13 cellular contexts compared by ENCODE assay signal in genomic region chr21:43782741-43783700, GRCh38. TPM values are rescaled to one million over a fixed set of nuclear protein-coding genes. Genes with fewer than 3 reads are reported as not detected.
DNase-seq lines count a peak whose midpoint lies in the region; TF ChIP-seq lines count a peak whose summit lies in the region.
"Had no signal": no experiment of that assay in that cellular context is flagged by ENCODE, and none has a peak within 500 bp of the region (broad histone marks: within the 10 kb centered on the region; RNA-seq: fewer than 3 reads in every experiment).

No MANE protein-coding gene starts in this region.

- DNase-seq in DMS53 (lab: John Stamatoyannopoulos, UW) (peak; percentile 45), DMS53 treated with DMSO at 0.1 percent for 48 hours (lab: John Stamatoyannopoulos, UW; ENCODE audit: unreplicated experiment) (no peak), MV-4-11 (lab: John Stamatoyannopoulos, UW) (peak; percentile 61), MCF 10A (ENCODE audit: unreplicated experiment) (peak; percentile 86), renal cortical epithelial cell (ENCODE audit: low read depth) (peak; percentile 84), AG08395 (ENCODE audit: low spot score) (no peak), ecto neural progenitor cell (ENCODE audit: low spot score) (no peak)
- no peak for DNase-seq in stimulated activated naive CD4-positive, alpha-beta T cell treated with Interleukin-2 at 50 U/mL for 16 hours (lab: John Stamatoyannopoulos, UW)
- DNase-seq: activated gamma-delta T cell treated with Interleukin-2 at 50 U/mL for 16 hours, left cardiac atrium, NCI-H2081 treated with DMSO at 0.1 percent for 48 hours, nucleus accumbens, WERI-Rb-1 had no signal

- intact Hi-C loops in MCF 10A (cut with micrococcal nuclease): no loop called here

- no peaks in the 10 kb centered on the region for H3K27me3 Mint-ChIP-seq in MCF 10A (ENCODE audit: insufficient read depth, unreplicated experiment)

- no peaks in the 10 kb centered on the region for H3K9me3 Mint-ChIP-seq in MCF 10A (ENCODE audit: unreplicated experiment)

- H3K27ac Mint-ChIP-seq in MCF 10A (ENCODE audit: low read depth, unreplicated experiment): no peak overlapping the region

- POLR2A ChIA-PET in MCF 10A (lab: Yijun Ruan, JAX): interaction anchor here (0.6 to 1.9 kb wide), 11 partner anchors 8 to 241 kb away, joined by 3 to 6 read pairs (median 4); partner anchors contain the start of gene PDXK

- CTCF ChIA-PET in MCF 10A (lab: Yijun Ruan, JAX): no interaction called here

- no peaks in the 10 kb centered on the region for H3K36me3 Mint-ChIP-seq in MCF 10A (ENCODE audit: insufficient read depth, unreplicated experiment)

- no TSS peak for BruUV-seq in MCF 10A (replicated peaks; lab: Mats Ljungman, UMichigan)

- peaks cover 24% of the 10 kb centered on the region for H3K4me1 Mint-ChIP-seq in MCF 10A (ENCODE audit: insufficient read depth, unreplicated experiment)

- no peak for TF ChIP-seq CTCF in MCF 10A (IDR thresholded peaks at IDR 0.05; ENCODE audit: unreplicated experiment)

- no peak overlapping the region for H3K4me3 Mint-ChIP-seq in MCF 10A (ENCODE audit: unreplicated experiment)

RNA-seq across cellular contexts. Expression of gene RRP1, which starts 6.4 kb away (rescaled TPM):
- total RNA-seq in MCF 10A (2022) (43.7 and 56.0 TPM in 2 replicates), renal cortical epithelial cell (17.2 and 26.4 TPM in 2 replicates)

RNA-seq across cellular contexts. Expression of gene CSTB, which starts 6.9 kb away (rescaled TPM):
- 60.5 and 75.0 TPM in 2 replicates for total RNA-seq in MCF 10A (2022)
- 4.2 and 4.9 TPM in 2 replicates for total RNA-seq in renal cortical epithelial cell

Comparison
In these comparisons a context has a peak if more than half of its experiments do, and no peak if none do; other contexts are left out.
1. DNase-seq: peak in DMS53 (single experiment), MV-4-11 (single experiment), MCF 10A (single experiment) and renal cortical epithelial cell (single experiment); none in DMS53 treated with DMSO at 0.1 percent for 48 hours (single experiment), AG08395 (single experiment), ecto neural progenitor cell (single experiment) and stimulated activated naive CD4-positive, alpha-beta T cell treated with Interleukin-2 at 50 U/mL for 16 hours (single experiment).
2. RNA of gene CSTB, which starts 6.9 kb away (total RNA-seq): 60.5 to 75.0 TPM in MCF 10A; 4.2 to 4.9 TPM in renal cortical epithelial cell; every median in the first group is over 10 times any median in the second.